In genomic region chr15:41545218-41545617, GRCh38 we compare ENCODE assay signal across 1 cellular context.
TF ChIP-seq lines count a peak whose summit lies in the region.

No MANE protein-coding gene starts in this region.

TF ChIP-seq in SK-N-SH, 30 proteins besides CTCF, POLR2A, EP300 and RAD21:
- TF ChIP-seq RXRA (IDR thresholded peaks at IDR 0.05; ENCODE audit: borderline replicate concordance, low read depth) (no peak), FOXJ3 (CRISPR knock-in tag; IDR thresholded peaks at IDR 0.05) (no peak), TEAD4 (IDR thresholded peaks at IDR 0.05; ENCODE audit: borderline replicate concordance, insufficient read depth) (no peak), IRF3 (IDR thresholded peaks at IDR 0.05; ENCODE audit: low read depth, low read length) (no peak), MAX (IDR thresholded peaks at IDR 0.05; ENCODE audit: low read depth) (no peak), MEF2A (IDR thresholded peaks at IDR 0.05; ENCODE audit: borderline replicate concordance, low read depth) (no peak), PBX3 (IDR thresholded peaks at IDR 0.05) (no peak)
